9 cellular contexts compared by ENCODE assay signal in genomic region chr9:125513634-125514413, GRCh38.
DNase-seq lines count a peak whose midpoint lies in the region; ATAC-seq and TF ChIP-seq lines count a peak whose summit lies in the region.
"Had no signal": no experiment of that assay in that cellular context is flagged by ENCODE, and none has a peak within 500 bp of the region (broad histone marks: within the 10 kb centered on the region; RNA-seq: fewer than 3 reads in every experiment).

No MANE protein-coding gene starts in this region.

- H3K9ac ChIP-seq in endocrine pancreas (ENCODE audit: control insufficient read depth, insufficient read depth, low read length): no peak overlapping the region
- H3K9ac ChIP-seq: BLaER1 had no signal

- H3K4me1 ChIP-seq in RWPE2 (ENCODE audit: insufficient read depth, poor library complexity, severe bottlenecking): peaks cover 22% of the 10 kb centered on the region
- H3K4me1 ChIP-seq in endocrine pancreas (ENCODE audit: control insufficient read depth, insufficient read depth, low read length): no peaks in the 10 kb centered on the region
- H3K4me1 ChIP-seq: BLaER1 had no signal

- TF ChIP-seq CTCF in RWPE2 (IDR thresholded peaks at IDR 0.05; ENCODE audit: poor library complexity, severe bottlenecking): no peak
- TF ChIP-seq CTCF in omental fat pad (IDR thresholded peaks at IDR 0.05): no peak

- H3K27me3 ChIP-seq in RWPE2 (ENCODE audit: insufficient read depth, poor library complexity, severe bottlenecking) (no peaks in the 10 kb centered on the region), endocrine pancreas (ENCODE audit: control insufficient read depth, insufficient read depth, low read length) (no peaks in the 10 kb centered on the region)
- H3K27me3 ChIP-seq: BLaER1 had no signal

- H3K9me3 ChIP-seq in RWPE2 (ENCODE audit: severe bottlenecking) (no peaks in the 10 kb centered on the region), endocrine pancreas (ENCODE audit: control insufficient read depth, low read length) (no peaks in the 10 kb centered on the region)
- H3K9me3 ChIP-seq: BLaER1 had no signal

- DNase-seq in activated CD4-positive, CD25-positive, alpha-beta regulatory T cell (lab: John Stamatoyannopoulos, UW): no peak
- peak; percentile 81 for DNase-seq in RWPE2 (ENCODE audit: low spot score)
- no peak for DNase-seq in omental fat pad (ENCODE audit: low spot score)
- no peak for DNase-seq in DMS153 treated with DMSO at 0.1 percent for 48 hours (lab: John Stamatoyannopoulos, UW; ENCODE audit: unreplicated experiment)

- peak overlapping the region; percentile 54 for H3K27ac ChIP-seq in RWPE2 (ENCODE audit: poor library complexity, severe bottlenecking)
- H3K27ac ChIP-seq: BLaER1 had no signal

- H3K4me3 ChIP-seq in RWPE2 (ENCODE audit: severe bottlenecking) (peak overlapping the region; percentile 16), endocrine pancreas (ENCODE audit: control insufficient read depth, insufficient read depth, low read length) (peak overlapping the region; percentile 37)
- H3K4me3 ChIP-seq: BLaER1 had no signal

- H3K36me3 ChIP-seq in RWPE2 (ENCODE audit: low read depth): no peaks in the 10 kb centered on the region
- H3K36me3 ChIP-seq in endocrine pancreas (ENCODE audit: control insufficient read depth, insufficient read depth, low read length): no peaks in the 10 kb centered on the region

- ATAC-seq in activated CD4-positive, CD25-positive, alpha-beta regulatory T cell treated with anti-CD3 and anti-CD28 coated beads, Interleukin-2, amount 50 U/mL, for 24 hours: peak; percentile 95
- ATAC-seq in HG02852 (IDR thresholded peaks at IDR 0.05; ENCODE audit: unreplicated experiment) (peak; percentile 95), RWPE2 (ENCODE audit: low read depth) (peak; percentile 99), omental fat pad (ENCODE audit: low FRiP score) (peak; percentile 94), HG02938 (IDR thresholded peaks at IDR 0.05; ENCODE audit: unreplicated experiment) (no peak)
